Comparison of ENCODE assay signal across 21 cellular contexts in the genomic region with DNA sequence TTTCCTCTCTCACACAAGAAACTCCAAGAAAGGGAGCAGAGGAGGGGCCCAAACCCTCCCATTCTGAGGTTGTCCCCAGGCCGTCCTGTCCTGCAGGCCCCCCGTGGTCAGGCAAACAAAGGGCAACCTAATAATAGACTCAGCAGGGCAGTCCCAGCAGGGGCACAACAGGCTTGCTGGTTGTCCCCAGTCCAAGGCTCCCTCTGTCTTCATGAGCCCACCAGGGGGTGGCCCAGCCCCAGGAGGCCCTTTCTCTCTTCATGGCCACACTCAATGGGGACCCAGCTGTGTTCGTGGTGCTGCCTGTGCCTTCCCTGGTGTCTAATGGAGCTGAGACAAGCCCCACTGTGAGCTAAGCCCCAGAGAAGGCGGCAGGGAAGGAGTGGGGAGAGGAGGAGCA.
"Had no signal": no experiment of that assay in that cellular context is flagged by ENCODE, and none has a peak within 500 bp of the region (broad histone marks: within the 10 kb centered on the region; RNA-seq: fewer than 3 reads in every experiment).

No MANE protein-coding gene starts in this region.

- ATAC-seq: K562 had no signal

- H3K27ac ChIP-seq: HL-60, KMS-11, RWPE1 had no signal

- H3K4me3 ChIP-seq: K562 had no signal

- H3K27ac Mint-ChIP-seq: IgD-negative memory B cell had no signal

- DNase-seq: Kasumi-1, MM.1S, NCI-H1092, NCI-H1105 treated with DMSO at 0.1 percent for 48 hours, NCI-H1417 treated with DMSO at 0.1 percent for 48 hours, NCI-H146, NCI-H1694 treated with DMSO at 0.1 percent for 48 hours, NCI-H1930, NCI-H2081, NCI-H2107, NCI-H2227 treated with DMSO at 0.1 percent for 48 hours, NCI-H524, NCI-H774, SHP77, SK-N-SH, SW 1271 had no signal

- H3K4me2 ChIP-seq: KMS-11, SK-N-SH had no signal

- H3K9ac ChIP-seq: KMS-11, SK-N-SH had no signal

- H3K4me3 Mint-ChIP-seq: IgD-negative memory B cell had no signal
